33 cellular contexts compared by ENCODE assay signal in genomic region chr10:85513450-85513849, GRCh38.
"Had no signal": no experiment of that assay in that cellular context is flagged by ENCODE, and none has a peak within 500 bp of the region (broad histone marks: within the 10 kb centered on the region; RNA-seq: fewer than 3 reads in every experiment).

No MANE protein-coding gene starts in this region.

- H3K27ac Mint-ChIP-seq: activated B cell treated with CpG ODN at 0.5 μM for 24 hours; activated CD4-positive, alpha-beta memory T cell treated with anti-CD3 and anti-CD28 coated beads for 36 hours; activated CD8-positive, alpha-beta memory T cell treated with anti-CD3 and anti-CD28 coated beads, Interleukin-2, amount 10 ng/mL, durations not matched to agents 7 days and 5 days; activated naive CD4-positive, alpha-beta T cell treated with anti-CD3 and anti-CD28 coated beads, Interleukin-2, amount 50 U/mL, for 24 hours; activated naive CD8-positive, alpha-beta T cell treated with anti-CD3 and anti-CD28 coated beads, Interleukin-2, amount 10 ng/mL, durations not matched to agents 7 days and 5 days; T-helper 2 cell treated with Interferon-gamma antibody and Interleukin-4, amounts not matched to agents 5 μg/mL and 100 μg/mL, for 36 hours had no signal

- H3K4me3 Mint-ChIP-seq: activated B cell treated with CpG ODN at 0.5 μM for 24 hours; activated CD4-positive, alpha-beta memory T cell treated with anti-CD3 and anti-CD28 coated beads for 36 hours; activated CD8-positive, alpha-beta memory T cell treated with anti-CD3 and anti-CD28 coated beads, Interleukin-2, amount 10 ng/mL, durations not matched to agents 7 days and 5 days; activated naive CD4-positive, alpha-beta T cell treated with anti-CD3 and anti-CD28 coated beads, Interleukin-2, amount 50 U/mL, for 24 hours; activated naive CD8-positive, alpha-beta T cell treated with anti-CD3 and anti-CD28 coated beads, Interleukin-2, amount 10 ng/mL, durations not matched to agents 7 days and 5 days; central memory CD8-positive, alpha-beta T cell; T-helper 2 cell treated with Interferon-gamma antibody and Interleukin-4, amounts not matched to agents 5 μg/mL and 100 μg/mL, for 36 hours had no signal

- ATAC-seq: activated CD8-positive, alpha-beta memory T cell treated with anti-CD3 and anti-CD28 coated beads, Interleukin-2, amount 10 ng/mL, durations not matched to agents 7 days and 5 days; Right ventricle myocardium inferior; SK-N-SH treated with all-trans-retinoic acid at 6 μM for 48 hours had no signal

- H3K27me3 ChIP-seq: ascending aorta, cardiac muscle cell, colonic mucosa had no signal

- H3K36me3 Mint-ChIP-seq: activated CD4-positive, alpha-beta memory T cell treated with anti-CD3 and anti-CD28 coated beads for 36 hours; activated CD8-positive, alpha-beta memory T cell treated with anti-CD3 and anti-CD28 coated beads, Interleukin-2, amount 10 ng/mL, durations not matched to agents 7 days and 5 days; activated naive CD4-positive, alpha-beta T cell treated with anti-CD3 and anti-CD28 coated beads, Interleukin-2, amount 50 U/mL, for 24 hours; activated naive CD8-positive, alpha-beta T cell treated with anti-CD3 and anti-CD28 coated beads, Interleukin-2, amount 10 ng/mL, durations not matched to agents 7 days and 5 days had no signal

- H3K9me3 Mint-ChIP-seq: activated B cell treated with CpG ODN at 0.5 μM for 24 hours; activated CD4-positive, alpha-beta memory T cell treated with anti-CD3 and anti-CD28 coated beads for 36 hours; activated naive CD4-positive, alpha-beta T cell treated with anti-CD3 and anti-CD28 coated beads, Interleukin-2, amount 50 U/mL, for 24 hours; activated naive CD8-positive, alpha-beta T cell treated with anti-CD3 and anti-CD28 coated beads, Interleukin-2, amount 10 ng/mL, durations not matched to agents 7 days and 5 days; central memory CD8-positive, alpha-beta T cell; T-helper 2 cell treated with Interferon-gamma antibody and Interleukin-4, amounts not matched to agents 5 μg/mL and 100 μg/mL, for 36 hours had no signal

- H3K4me3 ChIP-seq: ascending aorta, cardiac muscle cell, colonic mucosa, PC-9 had no signal

- H3K27me3 Mint-ChIP-seq: activated B cell treated with CpG ODN at 0.5 μM for 24 hours; activated CD8-positive, alpha-beta memory T cell treated with anti-CD3 and anti-CD28 coated beads, Interleukin-2, amount 10 ng/mL, durations not matched to agents 7 days and 5 days; activated naive CD8-positive, alpha-beta T cell treated with anti-CD3 and anti-CD28 coated beads, Interleukin-2, amount 10 ng/mL, durations not matched to agents 7 days and 5 days had no signal

- FAIRE-seq: RCC 7860 had no signal

- H3K4me1 ChIP-seq: ascending aorta, colonic mucosa had no signal

- H3K36me3 ChIP-seq: ascending aorta, cardiac muscle cell, colonic mucosa had no signal

- H2AFZ ChIP-seq: PC-9 had no signal

- DNase-seq: activated B cell treated with CpG ODN at 0.5 μM for 24 hours; activated CD4-positive, alpha-beta memory T cell treated with anti-CD3 and anti-CD28 coated beads for 36 hours; activated CD4-positive, alpha-beta T cell treated with anti-CD3 and anti-CD28 coated beads for 4 hours; activated CD4-positive, alpha-beta T cell treated with anti-CD3 and anti-CD28 coated beads, Interleukin-2, amount 50 U/mL, for 1 hour; activated CD4-positive, CD25-positive, alpha-beta regulatory T cell treated with anti-CD3 and anti-CD28 coated beads, Interleukin-2, amount 50 U/mL, for 72 hours; activated CD8-positive, alpha-beta memory T cell treated with anti-CD3 and anti-CD28 coated beads, Interleukin-2, amount 10 ng/mL, durations not matched to agents 7 days and 5 days; activated CD8-positive, alpha-beta memory T cell treated with anti-CD3 and anti-CD28 coated beads, Interleukin-2, amount 50 U/mL, for 48 hours; activated effector memory CD4-positive, alpha-beta T cell treated with anti-CD3 and anti-CD28 coated beads, Interleukin-2, amount 50 U/mL, for 16 hours; activated naive CD4-positive, alpha-beta T cell; activated naive CD8-positive, alpha-beta T cell treated with anti-CD3 and anti-CD28 coated beads, Interleukin-2, amount 10 ng/mL, durations not matched to agents 7 days and 5 days; activated T-cell treated with anti-CD3 and anti-CD28 coated beads, Interleukin-2, amount 50 U/mL, for 48 hours; amygdala; colonic mucosa; NCI-H1092 treated with DMSO at 0.1 percent for 48 hours; NCI-H1417 treated with DMSO at 0.1 percent for 48 hours; NCI-H1930; NCI-H2081 treated with DMSO at 0.1 percent for 48 hours; NCI-H226; NCI-H524 treated with DMSO at 0.1 percent for 48 hours; NCI-H748 treated with DMSO at 0.1 percent for 48 hours; NK-92 treated with Interleukin-12 subunit alpha and Interleukin-12 subunit beta, amount 100 ng/mL, for 24 hours; PC-9; SIG-M5; SW 1271 had no signal

- H3K4me2 ChIP-seq: PC-9 had no signal

- H3K27ac ChIP-seq: ascending aorta, cardiac muscle cell, colonic mucosa, PC-9, RWPE1 had no signal

- H3K9me3 ChIP-seq: ascending aorta, colonic mucosa had no signal

- H3K4me1 Mint-ChIP-seq: activated B cell treated with CpG ODN at 0.5 μM for 24 hours; activated CD8-positive, alpha-beta memory T cell treated with anti-CD3 and anti-CD28 coated beads, Interleukin-2, amount 10 ng/mL, durations not matched to agents 7 days and 5 days; activated naive CD4-positive, alpha-beta T cell treated with anti-CD3 and anti-CD28 coated beads, Interleukin-2, amount 50 U/mL, for 24 hours; activated naive CD8-positive, alpha-beta T cell treated with anti-CD3 and anti-CD28 coated beads, Interleukin-2, amount 10 ng/mL, durations not matched to agents 7 days and 5 days; central memory CD8-positive, alpha-beta T cell had no signal
